8 cellular contexts compared by ENCODE assay signal in the genomic region with DNA sequence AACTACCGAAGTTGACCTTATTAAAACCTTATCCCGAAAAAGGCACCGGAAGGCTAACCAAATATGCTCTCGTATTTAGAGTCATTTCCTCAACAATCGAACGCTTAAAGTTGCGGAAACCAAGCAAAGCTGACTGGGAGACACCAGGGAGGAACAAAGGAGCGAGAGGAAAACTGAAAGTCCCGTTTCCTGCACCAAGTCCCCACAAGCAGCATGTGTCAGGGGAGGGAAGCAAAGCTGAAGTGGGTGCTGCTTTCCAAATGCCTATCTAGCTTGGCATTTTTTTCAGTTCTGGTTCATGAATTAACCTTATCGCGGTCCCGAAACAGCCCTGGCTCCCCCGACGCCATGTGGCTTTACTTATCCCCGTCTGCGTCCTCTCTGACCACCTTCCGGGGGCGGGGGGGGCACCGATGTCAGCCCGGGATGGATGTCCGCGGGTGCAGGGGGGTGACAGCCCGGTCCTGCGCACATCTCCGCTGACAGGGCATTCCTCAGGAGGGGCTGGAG. TPM values are rescaled to one million over a fixed set of nuclear protein-coding genes. Genes with fewer than 3 reads are reported as not detected.
DNase-seq lines count a peak whose midpoint lies in the region; ATAC-seq, FAIRE-seq and TF ChIP-seq lines count a peak whose summit lies in the region.

No MANE protein-coding gene starts in this region.

- 4% methylated on average over 25 of the region's 25 CpGs for WGBS in smooth muscle cell (ENCODE audit: low lambda C conversion rate)

- H2AFZ ChIP-seq in keratinocyte (ENCODE audit: control insufficient read depth, low read length) (peak overlapping the region; percentile 88), smooth muscle cell (ENCODE audit: low read depth) (peak overlapping the region; percentile 64)

- H3K9me3 Mint-ChIP-seq in chondrocyte (ENCODE audit: low read depth) = no peaks in the 10 kb centered on the region

- no peaks in the 10 kb centered on the region for H3K27me3 Mint-ChIP-seq in chondrocyte (ENCODE audit: low read depth)

- H3K4me1 ChIP-seq in BE2C (peaks cover 4% of the 10 kb centered on the region; the same call in 1 of the 2 replicates), keratinocyte (ENCODE audit: control insufficient read depth, extremely low read depth, insufficient read depth, low read length) (peaks cover 15% of the 10 kb centered on the region), smooth muscle cell (ENCODE audit: low read depth) (peaks cover 79% of the 10 kb centered on the region)

- dilution Hi-C loops in keratinocyte (cut with MboI; ENCODE audit: extremely low pct_ligation_motif_present, low sequenced_read_pairs) = no loop called here

- H3K9me1 ChIP-seq in keratinocyte (ENCODE audit: control insufficient read depth, extremely low read depth, insufficient read depth, low read length) = peaks cover 2% of the 10 kb centered on the region

- peak overlapping the region; percentile 77 for H3K4me3 Mint-ChIP-seq in chondrocyte (ENCODE audit: unreplicated experiment)

- H3K4me3 ChIP-seq in BE2C (ENCODE audit: low read depth, low read length) (peak overlapping the region; percentile 55), keratinocyte (ENCODE audit: control insufficient read depth in 2 of 3, extremely low read depth in 1 of 3, insufficient read depth in 2 of 3, low read depth in 1 of 3, low read length in 3 of 3) (peak overlapping the region; percentile 31 to 62 (median 60)), smooth muscle cell (peak overlapping the region; percentile 59)

- no peaks in the 10 kb centered on the region for H3K36me3 Mint-ChIP-seq in chondrocyte (ENCODE audit: low read depth)

- H3K9ac ChIP-seq in keratinocyte (ENCODE audit: control insufficient read depth, extremely low read depth, insufficient read depth, low read length) = peak overlapping the region; percentile 84
- H3K9ac ChIP-seq in smooth muscle cell (ENCODE audit: low read depth) = peak overlapping the region; percentile 71

- H3K9me3 ChIP-seq in BE2C (no peaks in the 10 kb centered on the region), keratinocyte (ENCODE audit: control insufficient read depth, low read depth, low read length) (no peaks in the 10 kb centered on the region), smooth muscle cell (replicated peaks; ENCODE audit: low read depth) (no peaks in the 10 kb centered on the region)

- peak overlapping the region; percentile 91 for H3K27ac Mint-ChIP-seq in chondrocyte (ENCODE audit: unreplicated experiment)

- H3K4me1 Mint-ChIP-seq in chondrocyte (ENCODE audit: low read depth) = peaks cover 68% of the 10 kb centered on the region

- DNase-seq in BE2C (peak; percentile 76), GM19240 (ENCODE audit: insufficient read length, low spot score) (peak; percentile 38), OCI-M1 (lab: John Stamatoyannopoulos, UW) (peak; percentile 68), chondrocyte (ENCODE audit: low spot score) (peak; percentile 77), keratinocyte (ENCODE audit: low read depth, low spot score) (no peak), smooth muscle cell (lab: John Stamatoyannopoulos, UW; ENCODE audit: unreplicated experiment) (no peak)

- H3K27me3 ChIP-seq in BE2C = no peaks in the 10 kb centered on the region
- H3K27me3 ChIP-seq in keratinocyte (ENCODE audit: control insufficient read depth, extremely low read depth, insufficient read depth, low read length) = no peaks in the 10 kb centered on the region
- no peaks in the 10 kb centered on the region for H3K27me3 ChIP-seq in smooth muscle cell (ENCODE audit: low read depth)

- H3K36me3 ChIP-seq in BE2C (no peaks in the 10 kb centered on the region), keratinocyte (ENCODE audit: control insufficient read depth in 2 of 2, extremely low read depth in 1 of 2, insufficient read depth in 2 of 2, low read length in 2 of 2) (peaks cover 0 to 3% of the 10 kb centered on the region in 2 experiments), smooth muscle cell (ENCODE audit: low read depth) (no peaks in the 10 kb centered on the region)

- FAIRE-seq in keratinocyte (lab: Jason Lieb, UNC) = peak; percentile 81

- H3K79me2 ChIP-seq in keratinocyte (ENCODE audit: control insufficient read depth, insufficient read depth, low read length) (peaks cover 83% of the 10 kb centered on the region), smooth muscle cell (ENCODE audit: low read depth) (peaks cover 79% of the 10 kb centered on the region)

- peaks cover 5% of the 10 kb centered on the region for H4K20me1 ChIP-seq in keratinocyte (ENCODE audit: control insufficient read depth, extremely low read depth, insufficient read depth, low read length)
- H4K20me1 ChIP-seq in smooth muscle cell (ENCODE audit: low read depth) = peaks cover 97% of the 10 kb centered on the region

- peaks cover 50% of the 10 kb centered on the region for H3F3A ChIP-seq in smooth muscle cell (ENCODE audit: low read depth)

- no peak for ATAC-seq in GM21528 (IDR thresholded peaks at IDR 0.05; ENCODE audit: low FRiP score, unreplicated experiment)
- ATAC-seq in GM18868 (IDR thresholded peaks at IDR 0.05; ENCODE audit: unreplicated experiment) = no peak

- H3K4me2 ChIP-seq in keratinocyte (ENCODE audit: control insufficient read depth, extremely low read depth, insufficient read depth, low read depth, low read length) (peak overlapping the region; percentile 83), smooth muscle cell (peak overlapping the region; percentile 91)

- H3K27ac ChIP-seq in keratinocyte (ENCODE audit: control insufficient read depth, insufficient read depth, low read length) (peak overlapping the region; percentile 78), smooth muscle cell (ENCODE audit: low read depth) (peak overlapping the region; percentile 81)

- TF ChIP-seq CTCF in BE2C (IDR thresholded peaks at IDR 0.05; ENCODE audit: low read depth, low read length) (no peak), chondrocyte (IDR thresholded peaks at IDR 0.05) (no peak), keratinocyte (optimal IDR thresholded peaks at IDR 0.05 in 1 of 3, IDR thresholded peaks at IDR 0.05 in 1 of 3, conservative IDR thresholded peaks at IDR 0.05 in 1 of 3; ENCODE audit: extremely low read depth in 1 of 3, insufficient read depth in 2 of 3, low read length in 3 of 3) (no peak), smooth muscle cell (IDR thresholded peaks at IDR 0.05; ENCODE audit: borderline replicate concordance, insufficient read depth, poor library complexity, severe bottlenecking) (no peak)

RNA-seq across cellular contexts. Expression of gene ZNF516, which starts 44.1 kb away (rescaled TPM):
- polyA plus RNA-seq in BE2C (2012; ENCODE audit: insufficient read depth, insufficient read length, low read depth) = 11.1 TPM
- 26.1 to 31.8 TPM (median 27.7 TPM) in 3 replicates for total RNA-seq in chondrocyte
- 7.4 to 9.3 TPM (median 9.2 TPM) in 3 replicates for polyA plus RNA-seq in keratinocyte
- 5.9 TPM for polyA plus RNA-seq in keratinocyte (2011; ENCODE audit: low read depth)
- 5.2 and 5.6 TPM in 2 replicates for polyA plus RNA-seq in keratinocyte (2011; cell fraction: cytosol; rRNA removed)
- polyA plus RNA-seq in keratinocyte (2011; cell fraction: nucleus; rRNA removed) = 27.0 and 30.5 TPM in 2 replicates
- 14.0 and 14.2 TPM in 2 replicates for polyA plus RNA-seq in keratinocyte (2012; ENCODE audit: low replicate concordance)
- 11.8 to 25.9 TPM (median 20.6 TPM) in 3 replicates for polyA minus RNA-seq in keratinocyte
- polyA minus RNA-seq in keratinocyte (2011; cell fraction: cytosol; rRNA and poly(A)+ RNA removed) = 16.7 TPM
- 30.6 and 40.4 TPM in 2 replicates for polyA minus RNA-seq in keratinocyte (2011; cell fraction: nucleus; rRNA and poly(A)+ RNA removed)
- total RNA-seq in smooth muscle cell = 24.2 and 32.3 TPM in 2 replicates
- 14.1 and 15.6 TPM in 2 replicates for polyA plus RNA-seq in smooth muscle cell

Comparison
In these comparisons a context has a peak if more than half of its experiments do, and no peak if none do; other contexts are left out.
1. DNase-seq: peak in BE2C (single experiment), GM19240 (single experiment), OCI-M1 (single experiment) and chondrocyte (single experiment); none in keratinocyte (single experiment) and smooth muscle cell (single experiment).
2. Peak in every context shown above with its lines, with median percentiles within 50 percentile points of each other: H3K4me3 ChIP-seq.